In the genomic region with DNA sequence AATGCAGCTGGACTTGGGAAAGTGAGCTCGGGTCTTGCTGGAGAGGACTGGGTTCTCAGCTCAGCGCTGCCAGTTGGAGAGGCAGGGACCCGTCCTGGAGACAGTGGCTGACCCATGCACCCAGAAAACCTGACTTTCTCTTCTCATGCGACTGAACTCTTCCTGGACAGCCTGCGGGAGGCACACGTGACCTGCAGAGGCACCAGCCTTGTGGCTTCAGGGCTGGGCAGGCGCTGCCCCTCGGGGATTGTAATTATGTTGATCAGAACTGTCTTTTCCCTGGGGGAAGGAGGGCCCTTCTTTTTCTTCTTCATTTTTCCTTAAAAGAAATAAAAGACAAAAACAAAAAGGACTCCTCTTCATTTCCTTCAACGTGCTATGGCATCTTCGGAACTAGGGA, we compare ENCODE assay signal across 2 cellular contexts.
TF ChIP-seq lines count a peak whose summit lies in the region.

No MANE protein-coding gene starts in this region.

TF ChIP-seq in HepG2, 621 proteins besides CTCF, POLR2A, EP300 and RAD21:
- TF ChIP-seq FOXK2 (IDR thresholded peaks at IDR 0.05) = no peak
- TF ChIP-seq IRF2 (CRISPR knock-in tag; IDR thresholded peaks at IDR 0.05) = no peak
- TF ChIP-seq KLF9 (CRISPR knock-in tag; IDR thresholded peaks at IDR 0.05; ENCODE audit: low read depth) = no peak
- no peak for TF ChIP-seq ERF (CRISPR knock-in tag; IDR thresholded peaks at IDR 0.05)

TF ChIP-seq in H1, 55 proteins besides CTCF, POLR2A, EP300 and RAD21:
- TF ChIP-seq BCL11A (IDR thresholded peaks at IDR 0.05; ENCODE audit: low read depth in 2 of 2, low read length in 2 of 2) (no peak), JUND (IDR thresholded peaks at IDR 0.05; ENCODE audit: low read length) (no peak), JUN (IDR thresholded peaks at IDR 0.05; ENCODE audit: low read depth, low read length) (no peak), YY1 (IDR thresholded peaks at IDR 0.05; ENCODE audit: low read depth, low read length) (no peak), KDM4A (IDR thresholded peaks at IDR 0.05; ENCODE audit: low read depth, low read length, severe bottlenecking) (no peak), SUZ12 (IDR thresholded peaks at IDR 0.05; ENCODE audit: low read length) (no peak), ASH2L (IDR thresholded peaks at IDR 0.05; ENCODE audit: low read length) (no peak), TAF7 (optimal IDR thresholded peaks at IDR 0.05; ENCODE audit: borderline replicate concordance, low read depth, low read length) (no peak), FOSL1 (IDR thresholded peaks at IDR 0.05; ENCODE audit: insufficient read depth, low read depth, low read length) (no peak), CEBPB (IDR thresholded peaks at IDR 0.05; ENCODE audit: low read depth, low read length) (no peak), EGR1 (IDR thresholded peaks at IDR 0.05; ENCODE audit: borderline replicate concordance, low read depth, low read length) (no peak), SIX5 (IDR thresholded peaks at IDR 0.05; ENCODE audit: low read depth, low read length) (no peak), GTF2F1 (IDR thresholded peaks at IDR 0.05; ENCODE audit: borderline replicate concordance, low read depth, low read length) (no peak), NANOG (IDR thresholded peaks at IDR 0.05; ENCODE audit: insufficient read depth, low read depth, low read length, poor library complexity, severe bottlenecking) (no peak), SP1 (IDR thresholded peaks at IDR 0.05; ENCODE audit: low read depth, low read length) (no peak)
- TF ChIP-seq, protein P1, sequence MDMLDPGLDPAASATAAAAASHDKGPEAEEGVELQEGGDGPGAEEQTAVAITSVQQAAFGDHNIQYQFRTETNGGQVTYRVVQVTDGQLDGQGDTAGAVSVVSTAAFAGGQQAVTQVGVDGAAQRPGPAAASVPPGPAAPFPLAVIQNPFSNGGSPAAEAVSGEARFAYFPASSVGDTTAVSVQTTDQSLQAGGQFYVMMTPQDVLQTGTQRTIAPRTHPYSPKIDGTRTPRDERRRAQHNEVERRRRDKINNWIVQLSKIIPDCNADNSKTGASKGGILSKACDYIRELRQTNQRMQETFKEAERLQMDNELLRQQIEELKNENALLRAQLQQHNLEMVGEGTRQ (IDR thresholded peaks at IDR 0.05; ENCODE audit: low read length) = no peak
